ENCODE assay signal across 19 cellular contexts in the genomic region with DNA sequence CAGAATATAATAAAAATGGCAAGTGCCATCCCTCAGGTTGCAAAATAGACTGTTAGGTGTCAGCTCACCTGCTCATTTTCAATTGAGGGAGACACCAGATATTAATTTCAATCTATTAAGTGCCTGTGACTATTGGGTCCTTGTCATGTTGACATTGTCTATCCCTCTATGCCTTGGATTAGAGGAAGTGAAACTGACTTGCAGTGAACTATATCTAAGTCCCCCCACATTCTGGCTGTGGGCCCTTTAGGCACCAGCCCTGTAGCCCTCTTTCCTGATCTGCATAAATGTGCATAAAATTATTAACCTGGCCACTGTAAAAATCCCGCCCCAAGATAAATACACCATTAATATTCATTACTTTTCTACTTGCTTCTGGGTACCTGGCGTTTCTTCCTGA.
DNase-seq lines count a peak whose midpoint lies in the region; ATAC-seq and TF ChIP-seq lines count a peak whose summit lies in the region.
"Had no signal": no experiment of that assay in that cellular context is flagged by ENCODE, and none has a peak within 500 bp of the region (broad histone marks: within the 10 kb centered on the region; RNA-seq: fewer than 3 reads in every experiment).

No MANE protein-coding gene starts in this region.

- ATAC-seq in HG02938 (IDR thresholded peaks at IDR 0.05; ENCODE audit: unreplicated experiment) (peak; percentile 70), HG02571 (IDR thresholded peaks at IDR 0.05; ENCODE audit: unreplicated experiment) (no peak)
- ATAC-seq: activated naive CD8-positive, alpha-beta T cell treated with anti-CD3 and anti-CD28 coated beads, Interleukin-2, amount 50 U/mL, for 24 hours; natural killer cell treated with Interleukin-12 subunit alpha and Interleukin-12 subunit beta and Interleukin-15 and Interleukin-18, amount 100 ng/mL, for 72 hours; PC-3 had no signal

- DNase-seq in GM12865 (ENCODE audit: low read depth) (peak; percentile 34), GM20000 (ENCODE audit: low spot score) (peak; percentile 25), MV-4-11 (lab: John Stamatoyannopoulos, UW) (peak; percentile 58), tibial artery (no peak), AG20443 (ENCODE audit: low spot score) (no peak), ecto neural progenitor cell (ENCODE audit: low spot score) (no peak)
- DNase-seq: activated naive CD8-positive, alpha-beta T cell treated with anti-CD3 and anti-CD28 coated beads, Interleukin-2, amount 50 U/mL, for 24 hours; DMS153; HFFc6; kidney glomerular epithelial cell; NCI-H2081; PC-3; upper lobe of left lung had no signal

- H3K4me1 ChIP-seq in tibial artery: no peaks in the 10 kb centered on the region
- H3K4me1 ChIP-seq: upper lobe of left lung had no signal

- H3K27me3 ChIP-seq in tibial artery: no peaks in the 10 kb centered on the region
- H3K27me3 ChIP-seq: upper lobe of left lung had no signal

- intact Hi-C loops in tibial artery (cut with DNase I; ENCODE audit: low total_unique reads): no loop called here

- TF ChIP-seq CTCF in GM12865 (IDR thresholded peaks at IDR 0.05; ENCODE audit: insufficient read depth, low read depth, low read length, missing control alignments) (no peak), GM20000 (IDR thresholded peaks at IDR 0.05; ENCODE audit: extremely low read depth, missing control alignments) (no peak), tibial artery (IDR thresholded peaks at IDR 0.05) (no peak)

- no peak overlapping the region for H3K27ac ChIP-seq in tibial artery
- H3K27ac ChIP-seq: coronary artery, KMS-11, skin epidermis, upper lobe of left lung had no signal

- no peaks in the 10 kb centered on the region for H3K36me3 ChIP-seq in tibial artery
- H3K36me3 ChIP-seq: upper lobe of left lung had no signal

- H3K9me3 ChIP-seq in tibial artery: no peaks in the 10 kb centered on the region
- H3K9me3 ChIP-seq: upper lobe of left lung had no signal

- no peak overlapping the region for H3K4me3 ChIP-seq in GM12865 (ENCODE audit: low read depth, low read length)
- H3K4me3 ChIP-seq in tibial artery: no peak overlapping the region
- H3K4me3 ChIP-seq: coronary artery, skin epidermis, upper lobe of left lung had no signal

Comparison
In these comparisons a context has a peak if more than half of its experiments do, and no peak if none do; other contexts are left out.
1. DNase-seq: peak in GM12865 (single experiment), GM20000 (single experiment) and MV-4-11 (single experiment); none in tibial artery (0 of 2), AG20443 (single experiment) and ecto neural progenitor cell (single experiment).